Comparison of ENCODE assay signal across 10 cellular contexts in the genomic region with DNA sequence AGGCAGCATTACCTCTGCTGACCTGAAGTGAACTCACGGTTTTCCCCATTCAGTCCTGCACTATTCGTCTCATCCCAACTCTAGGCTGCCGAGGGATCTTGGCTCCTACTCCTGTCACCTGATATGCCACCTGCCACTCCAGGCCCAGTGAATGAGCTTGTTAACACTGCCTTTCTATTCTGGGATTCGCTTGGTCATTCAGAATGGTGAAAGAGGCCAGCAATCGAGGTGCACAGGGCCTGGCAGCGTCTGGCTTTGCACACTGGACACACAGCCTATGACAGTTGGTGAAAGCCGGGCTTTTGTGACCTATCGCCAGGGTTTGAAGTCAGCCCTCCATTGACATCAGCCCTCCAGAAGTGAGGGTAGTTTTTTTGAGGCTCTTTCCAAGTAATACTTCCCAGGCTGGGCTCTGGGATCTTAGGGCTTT. TPM values are rescaled to one million over a fixed set of nuclear protein-coding genes. Genes with fewer than 3 reads are reported as not detected.
DNase-seq lines count a peak whose midpoint lies in the region; ATAC-seq and TF ChIP-seq lines count a peak whose summit lies in the region.
"Had no signal": no experiment of that assay in that cellular context is flagged by ENCODE, and none has a peak within 500 bp of the region (broad histone marks: within the 10 kb centered on the region; RNA-seq: fewer than 3 reads in every experiment).

No MANE protein-coding gene starts in this region.

- peak overlapping the region; percentile 30 for H3K27ac Mint-ChIP-seq in activated T-helper 17 cell treated with anti-CD3 and anti-CD28 coated beads, Interleukin-2, amount 50 U/mL, for 72 hours
- no peak overlapping the region for H3K27ac Mint-ChIP-seq in progenitor cell of endocrine pancreas
- H3K27ac Mint-ChIP-seq in activated naive CD4-positive, alpha-beta T cell treated with anti-CD3 and anti-CD28 coated beads, Interleukin-2, amount 50 U/mL, for 72 hours, result no peak overlapping the region

- H3K27ac ChIP-seq in right lobe of liver (peak overlapping the region in 1 of 3 donors; percentile 44), thyroid gland (peak overlapping the region; percentile 68 to 85 (median 83))

- peaks cover 34% of the 10 kb centered on the region for H3K4me1 Mint-ChIP-seq in activated T-helper 17 cell treated with anti-CD3 and anti-CD28 coated beads, Interleukin-2, amount 50 U/mL, for 72 hours
- H3K4me1 Mint-ChIP-seq in progenitor cell of endocrine pancreas (ENCODE audit: low read depth), result peaks cover 18% of the 10 kb centered on the region

- DNase-seq in NCI-H1694 treated with DMSO at 0.1 percent for 48 hours (lab: John Stamatoyannopoulos, UW), result peak; percentile 75
- DNase-seq in right lobe of liver, result peak; percentile 45 to 77 (median 70)
- peak; percentile 86 to 91 for DNase-seq in thyroid gland
- DNase-seq in progenitor cell of endocrine pancreas (ENCODE audit: low spot score, unreplicated experiment), result no peak
- no peak for DNase-seq in activated naive CD4-positive, alpha-beta T cell treated with anti-CD3 and anti-CD28 coated beads, Interleukin-2, amount 50 U/mL, for 72 hours (ENCODE audit: low spot score in 2 of 2)
- DNase-seq in activated CD4-positive, CD25-positive, alpha-beta regulatory T cell (lab: John Stamatoyannopoulos, UW), result no peak
- DNase-seq: activated naive CD4-positive, alpha-beta T cell treated with anti-CD3 and anti-CD28 coated beads, Interleukin-2, amount 50 U/mL, for 16 hours; NCI-H1930 had no signal

- H3K4me1 ChIP-seq in right lobe of liver (peaks cover 0 to 43% (median 10%) of the 10 kb centered on the region in 4 donors), thyroid gland (peaks cover 48 to 74% of the 10 kb centered on the region in 2 donors)

- ATAC-seq in activated T-helper 17 cell treated with anti-CD3 and anti-CD28 coated beads, Interleukin-2, amount 50 U/mL, for 72 hours (replicated peaks), result no peak
- ATAC-seq in right lobe of liver, result peak; percentile 74 to 81 (median 80)
- no peak for ATAC-seq in activated naive CD4-positive, alpha-beta T cell treated with anti-CD3 and anti-CD28 coated beads, Interleukin-2, amount 50 U/mL, for 72 hours
- no peak for ATAC-seq in GM19397 (IDR thresholded peaks at IDR 0.05; ENCODE audit: unreplicated experiment)

- H3K4me3 ChIP-seq in right lobe of liver, result no peak overlapping the region
- no peak overlapping the region for H3K4me3 ChIP-seq in thyroid gland (replicated peaks in 1 of 3)

- no peaks in the 10 kb centered on the region for H3K36me3 Mint-ChIP-seq in activated T-helper 17 cell treated with anti-CD3 and anti-CD28 coated beads, Interleukin-2, amount 50 U/mL, for 72 hours (ENCODE audit: low read depth)
- H3K36me3 Mint-ChIP-seq in progenitor cell of endocrine pancreas (ENCODE audit: insufficient read depth), result peaks cover 5% of the 10 kb centered on the region
- H3K36me3 Mint-ChIP-seq in activated naive CD4-positive, alpha-beta T cell treated with anti-CD3 and anti-CD28 coated beads, Interleukin-2, amount 50 U/mL, for 72 hours, result no peaks in the 10 kb centered on the region

- intact Hi-C loops in right lobe of liver (cut with DNase I) (no loop called here), thyroid gland (cut with DNase I) (no loop called here)

- 39% methylated on average over 5 of the region's 8 CpGs for WGBS in right lobe of liver (ENCODE audit: insufficient coverage, low coverage, low lambda C conversion rate, missing lambda C conversion rate)
- 16 to 24% methylated on average over 7 to 8 of the region's 8 CpGs for WGBS in thyroid gland, 2 donors

- H3K36me3 ChIP-seq in right lobe of liver (no peaks in the 10 kb centered on the region), thyroid gland (no peaks in the 10 kb centered on the region)

- H3K9me3 ChIP-seq in right lobe of liver, result no peaks in the 10 kb centered on the region
- H3K9me3 ChIP-seq in thyroid gland, result no peaks in the 10 kb centered on the region

- H3K27me3 Mint-ChIP-seq in activated T-helper 17 cell treated with anti-CD3 and anti-CD28 coated beads, Interleukin-2, amount 50 U/mL, for 72 hours, result no peaks in the 10 kb centered on the region
- H3K27me3 Mint-ChIP-seq in progenitor cell of endocrine pancreas, result peaks cover 4% of the 10 kb centered on the region

- H3K27me3 ChIP-seq in right lobe of liver (no peaks in the 10 kb centered on the region), thyroid gland (no peaks in the 10 kb centered on the region)

- no peaks in the 10 kb centered on the region for H3K9me3 Mint-ChIP-seq in activated T-helper 17 cell treated with anti-CD3 and anti-CD28 coated beads, Interleukin-2, amount 50 U/mL, for 72 hours
- H3K9me3 Mint-ChIP-seq in progenitor cell of endocrine pancreas (ENCODE audit: low read depth), result no peaks in the 10 kb centered on the region
- no peaks in the 10 kb centered on the region for H3K9me3 Mint-ChIP-seq in activated naive CD4-positive, alpha-beta T cell treated with anti-CD3 and anti-CD28 coated beads, Interleukin-2, amount 50 U/mL, for 72 hours

- TF ChIP-seq POLR2A in right lobe of liver (IDR thresholded peaks at IDR 0.05) (no peak), thyroid gland (IDR thresholded peaks at IDR 0.05) (peak in 1 of 2 donors; percentile 64)

- no peak overlapping the region for H3K4me3 Mint-ChIP-seq in activated T-helper 17 cell treated with anti-CD3 and anti-CD28 coated beads, Interleukin-2, amount 50 U/mL, for 72 hours
- no peak overlapping the region for H3K4me3 Mint-ChIP-seq in progenitor cell of endocrine pancreas (ENCODE audit: low read depth)

- TF ChIP-seq CTCF in right lobe of liver (IDR thresholded peaks at IDR 0.05) (no peak), thyroid gland (IDR thresholded peaks at IDR 0.05) (no peak), progenitor cell of endocrine pancreas (IDR thresholded peaks at IDR 0.05; ENCODE audit: unreplicated experiment) (no peak)

RNA-seq across cellular contexts. Expression of a gene that starts 59.3 kb away (rescaled TPM):
- total RNA-seq in activated T-helper 17 cell treated with anti-CD3 and anti-CD28 coated beads, Interleukin-2, amount 50 U/mL, for 72 hours, result 10 to 100 TPM in 1 of 2 donors, 1 to 10 TPM in 1; 4.4 to 10.1 TPM
- total RNA-seq in right lobe of liver (10 to 100 TPM in 4 of 6 experiments, 1 to 10 TPM in 2; 7.7 to 44.2 (median 18.1) TPM), thyroid gland (100 to 1,000 TPM in 1 of 4 donors, 10 to 100 TPM in 3; 60.9 to 161 (median 80.3) TPM), progenitor cell of endocrine pancreas (31.0 and 46.0 TPM in 2 replicates)
- under 1 TPM; 0.57 to 0.95 TPM for total RNA-seq in activated naive CD4-positive, alpha-beta T cell treated with anti-CD3 and anti-CD28 coated beads, Interleukin-2, amount 50 U/mL, for 72 hours

Comparison
In these comparisons a context has a peak if more than half of its experiments do, and no peak if none do; other contexts are left out.
1. DNase-seq: peak in NCI-H1694 treated with DMSO at 0.1 percent for 48 hours (single experiment), right lobe of liver (3 of 3) and thyroid gland (2 of 2); none in progenitor cell of endocrine pancreas (single experiment), activated naive CD4-positive, alpha-beta T cell treated with anti-CD3 and anti-CD28 coated beads, Interleukin-2, amount 50 U/mL, for 72 hours (0 of 2) and activated CD4-positive, CD25-positive, alpha-beta regulatory T cell (0 of 4).
2. ATAC-seq: peak in right lobe of liver (4 of 4); none in activated T-helper 17 cell treated with anti-CD3 and anti-CD28 coated beads, Interleukin-2, amount 50 U/mL, for 72 hours (single experiment), activated naive CD4-positive, alpha-beta T cell treated with anti-CD3 and anti-CD28 coated beads, Interleukin-2, amount 50 U/mL, for 72 hours (0 of 2) and GM19397 (single experiment).